In genomic region chr2:45823723-45824206, GRCh38 we compare ENCODE assay signal across 1 cellular context.
TF ChIP-seq lines count a peak whose summit lies in the region.

No MANE protein-coding gene starts in this region.

TF ChIP-seq in GM23338, 12 proteins besides CTCF, POLR2A, EP300 and RAD21 (continued from another document):
- TF ChIP-seq REST (IDR thresholded peaks at IDR 0.05; ENCODE audit: unreplicated experiment) (no peak), EZH2phosphoT487 (IDR thresholded peaks at IDR 0.05; ENCODE audit: unreplicated experiment) (no peak), JUNB (IDR thresholded peaks at IDR 0.05; ENCODE audit: unreplicated experiment) (no peak), NANOG (IDR thresholded peaks at IDR 0.05; ENCODE audit: borderline replicate concordance) (no peak)
